1 cellular context compared by ENCODE assay signal in the genomic region with DNA sequence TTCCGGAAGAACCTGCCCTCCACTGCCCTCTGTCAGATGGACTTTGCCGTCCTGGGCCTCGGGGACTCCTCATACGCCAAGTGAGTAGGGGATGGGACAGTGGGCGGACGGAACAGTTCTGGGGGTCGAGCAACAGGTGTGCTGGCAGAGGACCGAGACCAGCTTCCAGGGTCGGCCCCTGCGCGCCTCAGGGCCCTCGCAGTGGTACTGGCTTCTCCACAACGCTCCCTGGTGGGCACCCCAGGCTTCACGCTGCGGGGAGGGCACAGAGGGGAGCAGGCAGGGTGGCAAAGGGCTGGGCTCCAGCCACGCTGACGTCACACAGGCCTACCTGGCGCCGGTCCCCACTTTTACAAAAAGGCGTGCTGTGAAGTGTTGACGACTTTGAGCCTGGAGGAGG.
TF ChIP-seq lines count a peak whose summit lies in the region.

No MANE protein-coding gene starts in this region.

TF ChIP-seq in HEK293, 187 proteins besides CTCF, POLR2A, EP300 and RAD21 (continued from another document):
- TF ChIP-seq, protein P1, sequence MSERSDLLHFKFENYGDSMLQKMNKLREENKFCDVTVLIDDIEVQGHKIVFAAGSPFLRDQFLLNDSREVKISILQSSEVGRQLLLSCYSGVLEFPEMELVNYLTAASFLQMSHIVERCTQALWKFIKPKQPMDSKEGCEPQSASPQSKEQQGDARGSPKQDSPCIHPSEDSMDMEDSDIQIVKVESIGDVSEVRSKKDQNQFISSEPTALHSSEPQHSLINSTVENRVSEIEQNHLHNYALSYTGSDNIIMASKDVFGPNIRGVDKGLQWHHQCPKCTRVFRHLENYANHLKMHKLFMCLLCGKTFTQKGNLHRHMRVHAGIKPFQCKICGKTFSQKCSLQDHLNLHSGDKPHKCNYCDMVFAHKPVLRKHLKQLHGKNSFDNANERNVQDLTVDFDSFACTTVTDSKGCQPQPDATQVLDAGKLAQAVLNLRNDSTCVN (tag by site-specific recombination; optimal IDR thresholded peaks at IDR 0.05): no peak
- TF ChIP-seq MEIS1 (CRISPR knock-in tag; IDR thresholded peaks at IDR 0.05; ENCODE audit: borderline replicate concordance): no peak
- TF ChIP-seq, protein P2, sequence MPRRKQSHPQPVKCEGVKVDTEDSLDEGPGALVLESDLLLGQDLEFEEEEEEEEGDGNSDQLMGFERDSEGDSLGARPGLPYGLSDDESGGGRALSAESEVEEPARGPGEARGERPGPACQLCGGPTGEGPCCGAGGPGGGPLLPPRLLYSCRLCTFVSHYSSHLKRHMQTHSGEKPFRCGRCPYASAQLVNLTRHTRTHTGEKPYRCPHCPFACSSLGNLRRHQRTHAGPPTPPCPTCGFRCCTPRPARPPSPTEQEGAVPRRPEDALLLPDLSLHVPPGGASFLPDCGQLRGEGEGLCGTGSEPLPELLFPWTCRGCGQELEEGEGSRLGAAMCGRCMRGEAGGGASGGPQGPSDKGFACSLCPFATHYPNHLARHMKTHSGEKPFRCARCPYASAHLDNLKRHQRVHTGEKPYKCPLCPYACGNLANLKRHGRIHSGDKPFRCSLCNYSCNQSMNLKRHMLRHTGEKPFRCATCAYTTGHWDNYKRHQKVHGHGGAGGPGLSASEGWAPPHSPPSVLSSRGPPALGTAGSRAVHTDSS (tag by site-specific recombination; IDR thresholded peaks at IDR 0.05): no peak
- TF ChIP-seq, protein P3, sequence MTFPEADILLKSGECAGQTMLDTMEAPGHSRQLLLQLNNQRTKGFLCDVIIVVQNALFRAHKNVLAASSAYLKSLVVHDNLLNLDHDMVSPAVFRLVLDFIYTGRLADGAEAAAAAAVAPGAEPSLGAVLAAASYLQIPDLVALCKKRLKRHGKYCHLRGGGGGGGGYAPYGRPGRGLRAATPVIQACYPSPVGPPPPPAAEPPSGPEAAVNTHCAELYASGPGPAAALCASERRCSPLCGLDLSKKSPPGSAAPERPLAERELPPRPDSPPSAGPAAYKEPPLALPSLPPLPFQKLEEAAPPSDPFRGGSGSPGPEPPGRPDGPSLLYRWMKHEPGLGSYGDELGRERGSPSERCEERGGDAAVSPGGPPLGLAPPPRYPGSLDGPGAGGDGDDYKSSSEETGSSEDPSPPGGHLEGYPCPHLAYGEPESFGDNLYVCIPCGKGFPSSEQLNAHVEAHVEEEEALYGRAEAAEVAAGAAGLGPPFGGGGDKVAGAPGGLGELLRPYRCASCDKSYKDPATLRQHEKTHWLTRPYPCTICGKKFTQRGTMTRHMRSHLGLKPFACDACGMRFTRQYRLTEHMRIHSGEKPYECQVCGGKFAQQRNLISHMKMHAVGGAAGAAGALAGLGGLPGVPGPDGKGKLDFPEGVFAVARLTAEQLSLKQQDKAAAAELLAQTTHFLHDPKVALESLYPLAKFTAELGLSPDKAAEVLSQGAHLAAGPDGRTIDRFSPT (tag by site-specific recombination; IDR thresholded peaks at IDR 0.05): 0 out of 2 replicates have a peak, but pooled peaks have one; percentile 16
- TF ChIP-seq ZNF664 (tag by site-specific recombination; IDR thresholded peaks at IDR 0.05): no peak
